ENCODE assay signal across 9 cellular contexts in the genomic region with DNA sequence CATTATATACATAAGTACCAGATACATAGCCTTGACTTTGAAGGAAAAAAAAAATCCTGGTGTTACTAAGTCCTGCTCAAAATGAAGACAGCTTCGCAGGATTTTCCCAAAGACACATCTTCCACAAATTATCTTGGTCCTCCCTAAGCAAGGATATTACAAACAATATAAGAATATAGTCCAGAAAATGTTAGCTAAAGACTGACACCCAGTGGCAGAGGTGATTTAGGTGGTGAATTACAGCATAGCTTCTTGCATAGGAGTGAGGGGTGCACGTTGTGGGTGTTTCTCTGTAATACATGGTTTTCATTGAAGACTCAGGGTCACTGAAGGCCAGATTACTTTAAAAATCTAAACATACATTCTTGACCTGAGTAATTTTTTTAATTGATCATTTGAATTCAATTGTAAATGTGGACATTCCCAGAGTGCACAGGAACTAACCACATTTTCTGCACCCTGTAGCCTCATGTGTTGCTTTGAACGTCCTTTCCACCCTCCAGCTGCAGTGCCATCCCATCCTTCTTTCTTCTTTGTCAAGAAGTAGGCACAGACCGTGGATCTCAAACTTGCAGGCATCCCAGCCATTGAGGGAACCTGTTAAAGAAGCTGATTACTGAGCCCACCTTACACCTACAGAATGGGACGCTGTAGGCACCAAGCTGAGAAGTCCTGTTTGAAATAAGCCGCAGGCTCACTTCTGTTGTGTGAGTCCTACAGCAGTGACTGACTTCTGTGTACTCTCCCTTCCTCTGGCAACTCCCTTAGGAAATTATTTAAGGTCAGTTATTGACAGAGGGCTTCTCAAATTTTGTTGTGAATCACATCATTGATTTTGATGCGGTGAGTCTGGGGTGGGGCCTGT.
DNase-seq lines count a peak whose midpoint lies in the region; ATAC-seq and TF ChIP-seq lines count a peak whose summit lies in the region.
"Had no signal": no experiment of that assay in that cellular context is flagged by ENCODE, and none has a peak within 500 bp of the region (broad histone marks: within the 10 kb centered on the region; RNA-seq: fewer than 3 reads in every experiment).

No MANE protein-coding gene starts in this region.

- no peak overlapping the region for H3K4me3 Mint-ChIP-seq in MCF 10A (ENCODE audit: unreplicated experiment)
- no peak overlapping the region for H3K4me3 Mint-ChIP-seq in nephron progenitor cell
- H3K4me3 Mint-ChIP-seq: T-cell had no signal

- DNase-seq in COLO829 (ENCODE audit: low spot score), result peak; percentile 34
- DNase-seq in NCI-H345 (lab: John Stamatoyannopoulos, UW), result peak; percentile 55
- peak; percentile 58 for DNase-seq in MCF 10A (ENCODE audit: unreplicated experiment)
- DNase-seq in lung microvascular endothelial cell (ENCODE audit: low read depth in 2 of 2), result peak; percentile 45 to 51
- no peak for DNase-seq in nephron progenitor cell
- DNase-seq in H4 (ENCODE audit: low spot score), result no peak

- CTCF ChIA-PET in MCF 10A (lab: Yijun Ruan, JAX), result interaction anchor here (0.6 to 9.9 kb wide), 25 partner anchors 9 to 1144 kb away, joined by 3 to 208 read pairs (median 4); no protein-coding TSS in a partner anchor

- no peaks in the 10 kb centered on the region for H3K36me3 Mint-ChIP-seq in MCF 10A (ENCODE audit: insufficient read depth, unreplicated experiment)
- no peaks in the 10 kb centered on the region for H3K36me3 Mint-ChIP-seq in nephron progenitor cell (ENCODE audit: low read depth)
- H3K36me3 Mint-ChIP-seq: T-cell had no signal

- peaks cover 17% of the 10 kb centered on the region for H3K4me1 Mint-ChIP-seq in MCF 10A (ENCODE audit: insufficient read depth, unreplicated experiment)
- peaks cover 11% of the 10 kb centered on the region for H3K4me1 Mint-ChIP-seq in nephron progenitor cell

- no peaks in the 10 kb centered on the region for H3K9me3 Mint-ChIP-seq in MCF 10A (ENCODE audit: unreplicated experiment)
- no peaks in the 10 kb centered on the region for H3K9me3 Mint-ChIP-seq in nephron progenitor cell
- H3K9me3 Mint-ChIP-seq: T-cell had no signal

- TF ChIP-seq CTCF in MCF 10A (IDR thresholded peaks at IDR 0.05; ENCODE audit: unreplicated experiment), result peak; percentile 46
- TF ChIP-seq CTCF in nephron progenitor cell (IDR thresholded peaks at IDR 0.05), result no peak

- no peaks in the 10 kb centered on the region for H3K27me3 Mint-ChIP-seq in MCF 10A (ENCODE audit: insufficient read depth, unreplicated experiment)
- peaks cover 7% of the 10 kb centered on the region for H3K27me3 Mint-ChIP-seq in nephron progenitor cell (ENCODE audit: low read depth, poor library complexity)

- intact Hi-C loops in MCF 10A (cut with micrococcal nuclease), result loop anchor here (10.0 kb wide), 1 partner anchor 410 kb away; no protein-coding TSS in a partner anchor

- H3K27ac Mint-ChIP-seq in MCF 10A (ENCODE audit: low read depth, unreplicated experiment) (no peak overlapping the region), nephron progenitor cell (no peak overlapping the region)
- H3K27ac Mint-ChIP-seq: T-cell had no signal

- ATAC-seq in GM18870 (IDR thresholded peaks at IDR 0.05; ENCODE audit: unreplicated experiment), result peak; percentile 61
- no peak for ATAC-seq in GM18873 (IDR thresholded peaks at IDR 0.05; ENCODE audit: low FRiP score, unreplicated experiment)

- no TSS peak for BruUV-seq in MCF 10A (replicated peaks; lab: Mats Ljungman, UMichigan)

- POLR2A ChIA-PET in MCF 10A (lab: Yijun Ruan, JAX), result interaction anchor here (0.8 to 11.9 kb wide), 17 partner anchors 9 to 400 kb away, joined by 3 to 386 read pairs (median 4); a partner anchor contains a TSS

Comparison
In these comparisons a context has a peak if more than half of its experiments do, and no peak if none do; other contexts are left out.
1. DNase-seq: peak in COLO829 (single experiment), NCI-H345 (single experiment), MCF 10A (single experiment) and lung microvascular endothelial cell (2 of 2); none in nephron progenitor cell (single experiment) and H4 (single experiment).